In genomic region chr22:48943567-48944432, GRCh38 we compare ENCODE assay signal across 10 cellular contexts.
A peak's percentile ranks its signal among the peaks of the same experiment; 100 is the strongest.
DNase-seq lines count a peak whose midpoint lies in the region; ATAC-seq and TF ChIP-seq lines count a peak whose summit lies in the region.
"Had no signal": no experiment of that assay in that cellular context is flagged by ENCODE, and none has a peak within 500 bp of the region (broad histone marks: within the 10 kb centered on the region; RNA-seq: fewer than 3 reads in every experiment).

No MANE protein-coding gene starts in this region.

- H3K9me2 ChIP-seq in Karpas-422 (replicated peaks; ENCODE audit: insufficient read depth, low read length): no peaks in the 10 kb centered on the region

- H3K4ac ChIP-seq in neuronal stem cell (ENCODE audit: low read length): no peak overlapping the region

- H3K27me3 Mint-ChIP-seq in chondrocyte (ENCODE audit: low read depth): no peaks in the 10 kb centered on the region

- TF ChIP-seq CTCF in chondrocyte (IDR thresholded peaks at IDR 0.05): peak; percentile 69

- H3K14ac ChIP-seq in neuronal stem cell (ENCODE audit: low read length): no peak overlapping the region

- H3K4me1 Mint-ChIP-seq in chondrocyte (ENCODE audit: low read depth): no peaks in the 10 kb centered on the region

- H2AFZ ChIP-seq in Karpas-422 (ENCODE audit: low read length) (no peak overlapping the region), neuronal stem cell (ENCODE audit: low read length) (no peak overlapping the region)

- H3K9ac ChIP-seq in Karpas-422 (ENCODE audit: low read length): no peak overlapping the region
- no peak overlapping the region for H3K9ac ChIP-seq in neuronal stem cell (ENCODE audit: low read depth, low read length, poor library complexity)
- H3K9ac ChIP-seq: KMS-11 had no signal

- no peaks in the 10 kb centered on the region for H4K20me1 ChIP-seq in Karpas-422 (ENCODE audit: insufficient read depth, low read depth, low read length)

- no peak overlapping the region for H3K4me3 ChIP-seq in Karpas-422 (ENCODE audit: low read length)
- no peak overlapping the region for H3K4me3 ChIP-seq in neuronal stem cell (ENCODE audit: low read length in 2 of 2)

- H3K79me2 ChIP-seq in Karpas-422 (ENCODE audit: low read length): no peaks in the 10 kb centered on the region

- no peak overlapping the region for H3K18ac ChIP-seq in neuronal stem cell (ENCODE audit: low read length)

- no peaks in the 10 kb centered on the region for H3K27me3 ChIP-seq in Karpas-422 (ENCODE audit: low read length)
- no peaks in the 10 kb centered on the region for H3K27me3 ChIP-seq in neuronal stem cell (ENCODE audit: control insufficient read depth in 3 of 3, insufficient read depth in 3 of 3, low read depth in 1 of 3, low read length in 3 of 3)

- H4K8ac ChIP-seq in neuronal stem cell (ENCODE audit: low read depth, low read length): no peak overlapping the region

- no peaks in the 10 kb centered on the region for H3K79me1 ChIP-seq in neuronal stem cell (ENCODE audit: low read depth, low read length)

- no peak overlapping the region for H2BK12ac ChIP-seq in neuronal stem cell (ENCODE audit: low read length)

- H3K9me3 Mint-ChIP-seq in chondrocyte (ENCODE audit: low read depth): no peaks in the 10 kb centered on the region

- no peak for ATAC-seq in GM19351 (IDR thresholded peaks at IDR 0.05; ENCODE audit: unreplicated experiment)
- no peak for ATAC-seq in GM19397 (IDR thresholded peaks at IDR 0.05; ENCODE audit: unreplicated experiment)

- H3K4me3 Mint-ChIP-seq in chondrocyte (ENCODE audit: unreplicated experiment): no peak overlapping the region

- H2AK5ac ChIP-seq in neuronal stem cell (ENCODE audit: low read depth, low read length): no peak overlapping the region

- WGBS in neuronal stem cell (ENCODE audit: extremely low coverage in 2 of 2, insufficient read length in 2 of 2, insufficient replicate concordance in 1 of 2), 2 donors: no CpG with 5 or more reads among the region's 24 CpGs

- no peak overlapping the region for H2BK5ac ChIP-seq in neuronal stem cell (ENCODE audit: low read length)

- H3K4me1 ChIP-seq in Karpas-422 (ENCODE audit: low read length) (no peaks in the 10 kb centered on the region), neuronal stem cell (ENCODE audit: control insufficient read depth in 2 of 2, insufficient read depth in 1 of 2, low read depth in 1 of 2, low read length in 2 of 2) (no peaks in the 10 kb centered on the region)

- DNase-seq in DMS114 treated with DMSO at 0.1 percent for 48 hours (lab: John Stamatoyannopoulos, UW; ENCODE audit: unreplicated experiment) (peak; percentile 9), Karpas-422 (peak; percentile 70), chondrocyte (ENCODE audit: low spot score) (peak; percentile 73), neuronal stem cell (ENCODE audit: low spot score) (peak; percentile 29), retina (no peak)
- no peak for DNase-seq in activated CD4-positive, CD25-positive, alpha-beta regulatory T cell treated with anti-CD3 and anti-CD28 coated beads, Interleukin-2, amount 50 U/mL, for 72 hours
- DNase-seq: stimulated activated CD4-positive, alpha-beta T cell treated with anti-CD3 and anti-CD28 coated beads, Interleukin-4, amount 100 ng/mL, for 4 hours had no signal

- H3K9me3 ChIP-seq in Karpas-422 (ENCODE audit: low read length) (no peaks in the 10 kb centered on the region), neuronal stem cell (replicated peaks in 1 of 2; ENCODE audit: control insufficient read depth in 2 of 2, insufficient read depth in 1 of 2, low read depth in 1 of 2, low read length in 2 of 2) (peaks cover 0 to 2% of the 10 kb centered on the region in 2 donors)

- H3K36me3 ChIP-seq in Karpas-422 (ENCODE audit: insufficient read depth, low read length) (no peaks in the 10 kb centered on the region), neuronal stem cell (replicated peaks in 1 of 2; ENCODE audit: control insufficient read depth in 2 of 2, insufficient read depth in 2 of 2, low read length in 2 of 2) (no peaks in the 10 kb centered on the region)

- H2BK120ac ChIP-seq in neuronal stem cell (ENCODE audit: low read depth, low read length): no peak overlapping the region

- no peak overlapping the region for H4K91ac ChIP-seq in neuronal stem cell (ENCODE audit: low read depth, low read length, poor library complexity)

- H3K4me2 ChIP-seq in Karpas-422 (ENCODE audit: low read depth, low read length, poor library complexity, severe bottlenecking) (no peak overlapping the region), neuronal stem cell (ENCODE audit: insufficient read depth, low read length, poor library complexity, severe bottlenecking) (no peak overlapping the region)
- H3K4me2 ChIP-seq: KMS-11 had no signal

- H3K27ac ChIP-seq in Karpas-422 (ENCODE audit: low read length) (no peak overlapping the region), neuronal stem cell (replicated peaks; ENCODE audit: low read length) (no peak overlapping the region)
- H3K27ac ChIP-seq: KMS-11 had no signal

- H3K27ac Mint-ChIP-seq in chondrocyte (ENCODE audit: unreplicated experiment): no peak overlapping the region

- H3K23ac ChIP-seq in neuronal stem cell (ENCODE audit: low read depth, low read length, poor library complexity): no peak overlapping the region

- H3K36me3 Mint-ChIP-seq in chondrocyte (ENCODE audit: low read depth): no peaks in the 10 kb centered on the region

- no peak overlapping the region for H2BK15ac ChIP-seq in neuronal stem cell (ENCODE audit: low read length)

Comparison
In these comparisons a context has a peak if more than half of its experiments do, and no peak if none do; other contexts are left out.
1. DNase-seq: peak in DMS114 treated with DMSO at 0.1 percent for 48 hours (single experiment), Karpas-422 (single experiment), chondrocyte (single experiment) and neuronal stem cell (single experiment); none in retina (single experiment) and activated CD4-positive, CD25-positive, alpha-beta regulatory T cell treated with anti-CD3 and anti-CD28 coated beads, Interleukin-2, amount 50 U/mL, for 72 hours (single experiment).